Comparison of ENCODE assay signal across 10 cellular contexts in genomic region chr14:103593577-103593976, GRCh38. TPM values are rescaled to one million over a fixed set of nuclear protein-coding genes. Genes with fewer than 3 reads are reported as not detected.
DNase-seq lines count a peak whose midpoint lies in the region; ATAC-seq, FAIRE-seq and TF ChIP-seq lines count a peak whose summit lies in the region.
"Had no signal": no experiment of that assay in that cellular context is flagged by ENCODE, and none has a peak within 500 bp of the region (broad histone marks: within the 10 kb centered on the region; RNA-seq: fewer than 3 reads in every experiment).

No MANE protein-coding gene starts in this region.

- H3K4me3 ChIP-seq in adrenal gland (no peak overlapping the region), kidney (ENCODE audit: low read length in 2 of 2) (no peak overlapping the region)

- TF ChIP-seq POLR2A in GM12891 (IDR thresholded peaks at IDR 0.05; ENCODE audit: low read depth, low read length), result no peak
- TF ChIP-seq POLR2A in adrenal gland (IDR thresholded peaks at IDR 0.05), result no peak

- FAIRE-seq in GM12891 (lab: Jason Lieb, UNC) (peak; percentile 84), kidney (lab: Jason Lieb, UNC) (no peak)
- FAIRE-seq: G401.6 had no signal

- H3K4me1 ChIP-seq in adrenal gland (replicated peaks in 1 of 2), result peaks cover 0 to 4% of the 10 kb centered on the region in 2 donors
- peaks cover 0 to 2% of the 10 kb centered on the region in 2 donors for H3K4me1 ChIP-seq in kidney (ENCODE audit: control insufficient read depth in 1 of 2, insufficient read depth in 1 of 2, low read depth in 1 of 2, low read length in 2 of 2)

- intact Hi-C loops in adrenal gland (cut with DNase I), result no loop called here
- intact Hi-C loops in kidney (cut with DNase I), result no loop called here

- peak overlapping the region in 1 of 5 donors; percentile 35 for H3K27ac ChIP-seq in adrenal gland
- no peak overlapping the region for H3K27ac ChIP-seq in kidney (ENCODE audit: low read depth in 2 of 2, low read length in 2 of 2)

- ATAC-seq in GM21381 (IDR thresholded peaks at IDR 0.05; ENCODE audit: unreplicated experiment) (peak; percentile 97), HG03439 (IDR thresholded peaks at IDR 0.05; ENCODE audit: unreplicated experiment) (peak; percentile 85)

- peak; percentile 62 for DNase-seq in GM12891 (ENCODE audit: insufficient read length, low spot score)
- peak; percentile 30 for DNase-seq in globus pallidus (ENCODE audit: low spot score)
- DNase-seq in NCI-H526 (lab: John Stamatoyannopoulos, UW), result no peak
- DNase-seq in adrenal gland, result no peak
- no peak for DNase-seq in NCI-H187 (lab: John Stamatoyannopoulos, UW)
- DNase-seq in kidney, result no peak
- DNase-seq: NCI-H1436 had no signal

- 66 to 76% (median 72%) methylated on average over 6 of the region's 6 CpGs for WGBS in adrenal gland, 4 donors

- H3K27me3 ChIP-seq in adrenal gland, result no peaks in the 10 kb centered on the region

- H3K36me3 ChIP-seq in adrenal gland (replicated peaks in 1 of 2) (peaks cover 0 to 12% of the 10 kb centered on the region in 2 donors), kidney (ENCODE audit: control insufficient read depth in 1 of 2, insufficient read depth in 2 of 2, low read length in 2 of 2) (peaks cover 2 to 4% of the 10 kb centered on the region in 2 donors)

- TF ChIP-seq CTCF in adrenal gland (IDR thresholded peaks at IDR 0.05) (no peak), kidney (IDR thresholded peaks at IDR 0.05; ENCODE audit: borderline replicate concordance, extremely low read depth, insufficient read depth) (no peak)

- H3K9me3 ChIP-seq in adrenal gland (replicated peaks in 1 of 3) (no peaks in the 10 kb centered on the region), kidney (ENCODE audit: control insufficient read depth in 1 of 2, low read length in 2 of 2) (no peaks in the 10 kb centered on the region)

- H3K9ac ChIP-seq in kidney (ENCODE audit: low read length in 2 of 2), result no peak overlapping the region

TF ChIP-seq in GM12891, 5 proteins besides CTCF, POLR2A, EP300 and RAD21:
- TF ChIP-seq SPI1 (IDR thresholded peaks at IDR 0.05; ENCODE audit: low read depth, low read length) (peak; percentile 59), POLR2AphosphoS5 (IDR thresholded peaks at IDR 0.05; ENCODE audit: low read depth, low read length) (no peak)
TF ChIP-seq in GM12891: peak in this region for 1.

RNA-seq across cellular contexts. Expression of gene COA8, which starts 30.8 kb away (rescaled TPM):
- 50.7 TPM for polyA plus RNA-seq in GM12891 (2012; ENCODE audit: low read depth, missing spikeins)
- total RNA-seq in adrenal gland (10 to 100 TPM in 7 of 8 donors, 1 to 10 TPM in 1; 4.9 to 39.2 (median 29.7) TPM), kidney (40.7 TPM)
- polyA plus RNA-seq in adrenal gland (10 to 100 TPM; 29.7 to 59.6 (median 58.8) TPM), kidney (ENCODE audit: insufficient read depth, low read depth, low replicate concordance) (65.1 TPM)

RNA-seq across cellular contexts. Expression of gene BAG5, which starts 31.1 kb away (rescaled TPM):
- polyA plus RNA-seq in GM12891 (2012; ENCODE audit: low read depth, missing spikeins), result 9.3 TPM
- 10 to 100 TPM; 17.8 to 33.5 (median 25.7) TPM for total RNA-seq in adrenal gland
- 10 to 100 TPM in 1 of 3 donors, 1 to 10 TPM in 2; 5.2 to 28.4 (median 5.6) TPM for polyA plus RNA-seq in adrenal gland
- 64.5 TPM for total RNA-seq in kidney
- polyA plus RNA-seq in kidney (ENCODE audit: insufficient read depth, low read depth, low replicate concordance), result 17.1 TPM

RNA-seq across cellular contexts. Expression of gene KLC1, which starts 35.4 kb away (rescaled TPM):
- polyA plus RNA-seq in GM12891 (2012; ENCODE audit: low read depth, missing spikeins), result 49.3 TPM
- total RNA-seq in adrenal gland (100 to 1,000 TPM in 6 of 8 donors, 10 to 100 TPM in 2; 87.4 to 248 (median 132) TPM), kidney (152 TPM)
- polyA plus RNA-seq in adrenal gland (100 to 1,000 TPM in 2 of 3 donors, 10 to 100 TPM in 1; 70.7 to 164 (median 120) TPM), kidney (ENCODE audit: insufficient read depth, low read depth, low replicate concordance) (49.8 TPM)

Comparison
In these comparisons a context has a peak if more than half of its experiments do, and no peak if none do; other contexts are left out.
1. DNase-seq: peak in GM12891 (single experiment) and globus pallidus (single experiment); none in NCI-H526 (0 of 2), adrenal gland (0 of 7), NCI-H187 (0 of 2) and kidney (single experiment).